Comparison of ENCODE assay signal across 9 cellular contexts in genomic region chr5:156326718-156327259, GRCh38. TPM values are rescaled to one million over a fixed set of nuclear protein-coding genes. Genes with fewer than 3 reads are reported as not detected.
DNase-seq lines count a peak whose midpoint lies in the region; ATAC-seq and TF ChIP-seq lines count a peak whose summit lies in the region.
"Had no signal": no experiment of that assay in that cellular context is flagged by ENCODE, and none has a peak within 500 bp of the region (broad histone marks: within the 10 kb centered on the region; RNA-seq: fewer than 3 reads in every experiment).

Gene SGCD, plus strand, starts transcription at chr5:156327164.

- no peaks in the 10 kb centered on the region for H3K9me3 ChIP-seq in CD4-positive, alpha-beta memory T cell (ENCODE audit: control insufficient read depth in 1 of 2, low read length in 2 of 2)

- POLR2A ChIA-PET in WTC11 (lab: Charles Lee), result no interaction called here
- POLR2A ChIA-PET in CD4-positive, alpha-beta memory T cell (lab: Charles Lee; ENCODE audit: partially characterized antibody), result no interaction called here

- TF ChIP-seq CTCF in AG09309 (IDR thresholded peaks at IDR 0.05; ENCODE audit: control insufficient read depth, insufficient read depth, low read depth, low read length, missing control alignments) (peak; percentile 28), WTC11 (IDR thresholded peaks at IDR 0.05) (no peak), glutamatergic neuron (IDR thresholded peaks at IDR 0.05; ENCODE audit: partially characterized antibody, unreplicated experiment) (no peak), osteocyte (IDR thresholded peaks at IDR 0.05) (peak; percentile 30)

- H3K4me3 ChIP-seq in AG09309 (ENCODE audit: control insufficient read depth, low read depth, low read length), result peak within 1 kb of the TSS; percentile 50
- no peak within 1 kb of the TSS for H3K4me3 ChIP-seq in CD4-positive, alpha-beta memory T cell (ENCODE audit: low read length in 2 of 2)

- H3K4me1 Mint-ChIP-seq in WTC11 (peaks cover 13% of the 10 kb centered on the region), glutamatergic neuron (ENCODE audit: low read depth, unreplicated experiment) (peaks cover 13% of the 10 kb centered on the region), osteocyte (ENCODE audit: unreplicated experiment) (peaks cover 41% of the 10 kb centered on the region)
- no peaks in the 10 kb centered on the region for H3K4me1 Mint-ChIP-seq in CD4-positive, alpha-beta memory T cell
- no peaks in the 10 kb centered on the region for H3K4me1 Mint-ChIP-seq in activated T-helper 17 cell treated with anti-CD3 and anti-CD28 coated beads, Interleukin-2, amount 50 U/mL, for 72 hours
- peaks cover 0 to 2% of the 10 kb centered on the region in 2 donors for H3K4me1 Mint-ChIP-seq in effector memory CD8-positive, alpha-beta T cell (ENCODE audit: low read depth in 2 of 2)

- DNase-seq in AG09309 (ENCODE audit: low read depth) (peak; percentile 94), WTC11 (ENCODE audit: low spot score) (no peak), glutamatergic neuron (peak; percentile 20), osteocyte (ENCODE audit: extremely low spot score, unreplicated experiment) (peak; percentile 87)
- no peak for DNase-seq in CD4-positive, alpha-beta memory T cell
- no peak for DNase-seq in effector memory CD8-positive, alpha-beta T cell
- DNase-seq: activated CD8-positive, alpha-beta memory T cell treated with anti-CD3 and anti-CD28 coated beads for 24 hours had no signal

- peak; percentile 73 for ATAC-seq in WTC11
- no peak for ATAC-seq in HG03442 (IDR thresholded peaks at IDR 0.05; ENCODE audit: unreplicated experiment)
- ATAC-seq in activated T-helper 17 cell treated with anti-CD3 and anti-CD28 coated beads, Interleukin-2, amount 50 U/mL, for 72 hours (replicated peaks), result no peak
- ATAC-seq in effector memory CD8-positive, alpha-beta T cell (replicated peaks), result no peak

- H3K36me3 Mint-ChIP-seq in WTC11 (no peaks in the 10 kb centered on the region), glutamatergic neuron (ENCODE audit: unreplicated experiment) (no peaks in the 10 kb centered on the region), osteocyte (ENCODE audit: unreplicated experiment) (peaks cover 6% of the 10 kb centered on the region)
- H3K36me3 Mint-ChIP-seq in CD4-positive, alpha-beta memory T cell, result no peaks in the 10 kb centered on the region
- H3K36me3 Mint-ChIP-seq in activated T-helper 17 cell treated with anti-CD3 and anti-CD28 coated beads, Interleukin-2, amount 50 U/mL, for 72 hours (ENCODE audit: low read depth), result no peaks in the 10 kb centered on the region
- H3K36me3 Mint-ChIP-seq in effector memory CD8-positive, alpha-beta T cell (ENCODE audit: insufficient read depth), result no peaks in the 10 kb centered on the region

- no peaks in the 10 kb centered on the region; the same call in 1 of the 2 replicates for H3K27me3 Mint-ChIP-seq in WTC11 (ENCODE audit: low read depth)
- H3K27me3 Mint-ChIP-seq in glutamatergic neuron (ENCODE audit: unreplicated experiment), result no peaks in the 10 kb centered on the region
- no peaks in the 10 kb centered on the region for H3K27me3 Mint-ChIP-seq in osteocyte (ENCODE audit: unreplicated experiment)
- peaks cover 6 to 8% of the 10 kb centered on the region in 2 donors for H3K27me3 Mint-ChIP-seq in CD4-positive, alpha-beta memory T cell
- H3K27me3 Mint-ChIP-seq in activated T-helper 17 cell treated with anti-CD3 and anti-CD28 coated beads, Interleukin-2, amount 50 U/mL, for 72 hours, result peaks cover 18% of the 10 kb centered on the region
- peaks cover 15 to 33% of the 10 kb centered on the region in 2 donors for H3K27me3 Mint-ChIP-seq in effector memory CD8-positive, alpha-beta T cell

- H3K27ac ChIP-seq in CD4-positive, alpha-beta memory T cell (ENCODE audit: low read depth, low read length), result no peak within 1 kb of the TSS

- intact Hi-C loops in CD4-positive, alpha-beta memory T cell (cut with micrococcal nuclease), result no loop called here

- no peak within 1 kb of the TSS for H3K27ac Mint-ChIP-seq in WTC11
- H3K27ac Mint-ChIP-seq in glutamatergic neuron (ENCODE audit: unreplicated experiment), result no peak within 1 kb of the TSS
- H3K27ac Mint-ChIP-seq in osteocyte (ENCODE audit: unreplicated experiment), result peak within 1 kb of the TSS; percentile 88
- no peak within 1 kb of the TSS for H3K27ac Mint-ChIP-seq in CD4-positive, alpha-beta memory T cell
- H3K27ac Mint-ChIP-seq in activated T-helper 17 cell treated with anti-CD3 and anti-CD28 coated beads, Interleukin-2, amount 50 U/mL, for 72 hours, result no peak within 1 kb of the TSS
- H3K27ac Mint-ChIP-seq in effector memory CD8-positive, alpha-beta T cell, result no peak within 1 kb of the TSS

- no peaks in the 10 kb centered on the region for H3K4me1 ChIP-seq in CD4-positive, alpha-beta memory T cell (ENCODE audit: insufficient read depth, low read length)

- H3K27me3 ChIP-seq in CD4-positive, alpha-beta memory T cell (ENCODE audit: insufficient read depth, low read length), result no peaks in the 10 kb centered on the region

- peaks cover 10% of the 10 kb centered on the region for H3K9me3 Mint-ChIP-seq in WTC11
- no peaks in the 10 kb centered on the region for H3K9me3 Mint-ChIP-seq in glutamatergic neuron (ENCODE audit: unreplicated experiment)
- H3K9me3 Mint-ChIP-seq in osteocyte (ENCODE audit: unreplicated experiment), result no peaks in the 10 kb centered on the region
- peaks cover 0 to 2% (median 0%) of the 10 kb centered on the region in 8 donors for H3K9me3 Mint-ChIP-seq in CD4-positive, alpha-beta memory T cell
- no peaks in the 10 kb centered on the region for H3K9me3 Mint-ChIP-seq in activated T-helper 17 cell treated with anti-CD3 and anti-CD28 coated beads, Interleukin-2, amount 50 U/mL, for 72 hours
- H3K9me3 Mint-ChIP-seq in effector memory CD8-positive, alpha-beta T cell, result no peaks in the 10 kb centered on the region

- CTCF ChIA-PET in WTC11 (lab: Charles Lee), result no interaction called here
- CTCF ChIA-PET in CD4-positive, alpha-beta memory T cell (lab: Charles Lee; ENCODE audit: partially characterized antibody), result no interaction called here

- no peaks in the 10 kb centered on the region for H3K36me3 ChIP-seq in CD4-positive, alpha-beta memory T cell (ENCODE audit: insufficient read depth, low read length)

- H3K4me3 Mint-ChIP-seq in WTC11 (no peak within 1 kb of the TSS), glutamatergic neuron (ENCODE audit: unreplicated experiment) (no peak within 1 kb of the TSS), osteocyte (ENCODE audit: unreplicated experiment) (peak within 1 kb of the TSS; percentile 78)
- H3K4me3 Mint-ChIP-seq in CD4-positive, alpha-beta memory T cell, result no peak within 1 kb of the TSS
- no peak within 1 kb of the TSS for H3K4me3 Mint-ChIP-seq in activated T-helper 17 cell treated with anti-CD3 and anti-CD28 coated beads, Interleukin-2, amount 50 U/mL, for 72 hours
- no peak within 1 kb of the TSS for H3K4me3 Mint-ChIP-seq in effector memory CD8-positive, alpha-beta T cell

TF ChIP-seq in WTC11, 78 proteins besides CTCF, POLR2A, EP300 and RAD21:
- TF ChIP-seq RELA (CRISPR knock-in tag; IDR thresholded peaks at IDR 0.05; ENCODE audit: borderline replicate concordance) (no peak), ZNF416 (CRISPR knock-in tag; IDR thresholded peaks at IDR 0.05) (no peak)
- TF ChIP-seq, protein P1, sequence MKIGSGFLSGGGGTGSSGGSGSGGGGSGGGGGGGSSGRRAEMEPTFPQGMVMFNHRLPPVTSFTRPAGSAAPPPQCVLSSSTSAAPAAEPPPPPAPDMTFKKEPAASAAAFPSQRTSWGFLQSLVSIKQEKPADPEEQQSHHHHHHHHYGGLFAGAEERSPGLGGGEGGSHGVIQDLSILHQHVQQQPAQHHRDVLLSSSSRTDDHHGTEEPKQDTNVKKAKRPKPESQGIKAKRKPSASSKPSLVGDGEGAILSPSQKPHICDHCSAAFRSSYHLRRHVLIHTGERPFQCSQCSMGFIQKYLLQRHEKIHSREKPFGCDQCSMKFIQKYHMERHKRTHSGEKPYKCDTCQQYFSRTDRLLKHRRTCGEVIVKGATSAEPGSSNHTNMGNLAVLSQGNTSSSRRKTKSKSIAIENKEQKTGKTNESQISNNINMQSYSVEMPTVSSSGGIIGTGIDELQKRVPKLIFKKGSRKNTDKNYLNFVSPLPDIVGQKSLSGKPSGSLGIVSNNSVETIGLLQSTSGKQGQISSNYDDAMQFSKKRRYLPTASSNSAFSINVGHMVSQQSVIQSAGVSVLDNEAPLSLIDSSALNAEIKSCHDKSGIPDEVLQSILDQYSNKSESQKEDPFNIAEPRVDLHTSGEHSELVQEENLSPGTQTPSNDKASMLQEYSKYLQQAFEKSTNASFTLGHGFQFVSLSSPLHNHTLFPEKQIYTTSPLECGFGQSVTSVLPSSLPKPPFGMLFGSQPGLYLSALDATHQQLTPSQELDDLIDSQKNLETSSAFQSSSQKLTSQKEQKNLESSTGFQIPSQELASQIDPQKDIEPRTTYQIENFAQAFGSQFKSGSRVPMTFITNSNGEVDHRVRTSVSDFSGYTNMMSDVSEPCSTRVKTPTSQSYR (CRISPR knock-in tag; IDR thresholded peaks at IDR 0.05), result no peak
TF ChIP-seq in WTC11: peak in this region for 0.

RNA-seq across cellular contexts. Expression of gene SGCD, which starts in this region (rescaled TPM):
- 0.07 to 0.33 TPM (median 0.32 TPM) in 3 replicates for total RNA-seq in WTC11 (2021)
- total RNA-seq in glutamatergic neuron (ENCODE audit: unreplicated experiment), result 0.20 TPM
- 13.1 and 14.4 TPM in 2 replicates for total RNA-seq in osteocyte
- total RNA-seq in CD4-positive, alpha-beta memory T cell, result not detected
- polyA plus RNA-seq in CD4-positive, alpha-beta memory T cell, result not detected
- not detected for total RNA-seq in activated T-helper 17 cell treated with anti-CD3 and anti-CD28 coated beads, Interleukin-2, amount 50 U/mL, for 72 hours

Comparison
In these comparisons a context has a peak if more than half of its experiments do, and no peak if none do; other contexts are left out.
1. RNA of gene SGCD (total RNA-seq): 13.1 to 14.4 TPM in osteocyte; 0.07 to 0.33 TPM in WTC11, 0.20 TPM in glutamatergic neuron (single experiment), not detected in CD4-positive, alpha-beta memory T cell and not detected in activated T-helper 17 cell treated with anti-CD3 and anti-CD28 coated beads, Interleukin-2, amount 50 U/mL, for 72 hours; every median in the first group is over 10 times any median in the second.
2. Peak in ATAC-seq in WTC11; RNA of the gene not detected or under 1 TPM.
3. Peak in DNase-seq in glutamatergic neuron; RNA of the gene not detected or under 1 TPM.
4. DNase-seq: peak in AG09309 (single experiment) and osteocyte (single experiment); none in WTC11 (single experiment), CD4-positive, alpha-beta memory T cell (0 of 5) and effector memory CD8-positive, alpha-beta T cell (0 of 3).
5. CTCF ChIP-seq: peak in AG09309 (single experiment) and osteocyte (single experiment); none in WTC11 (single experiment) and glutamatergic neuron (single experiment).